16 cellular contexts compared by ENCODE assay signal in the genomic region with DNA sequence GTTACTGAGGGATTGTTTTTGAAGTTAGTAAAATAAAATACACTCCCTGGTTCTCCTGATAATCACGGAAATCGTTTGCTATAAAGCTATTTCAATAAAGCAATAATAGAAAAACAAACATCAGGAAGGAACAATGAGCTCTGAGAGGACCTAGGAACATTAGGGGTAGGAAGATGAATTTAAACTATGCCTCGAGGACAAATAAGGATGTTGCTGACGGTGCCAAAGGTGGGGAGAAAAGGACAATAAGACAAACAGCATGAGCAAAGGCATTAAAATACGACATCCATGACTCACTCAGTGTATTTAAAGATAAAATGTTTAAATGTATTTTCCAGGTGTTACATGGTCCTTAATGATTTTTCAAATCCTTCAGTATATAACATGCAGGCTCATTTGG.
A peak's percentile ranks its signal among the peaks of the same experiment; 100 is the strongest.
DNase-seq lines count a peak whose midpoint lies in the region; ATAC-seq and TF ChIP-seq lines count a peak whose summit lies in the region.
"Had no signal": no experiment of that assay in that cellular context is flagged by ENCODE, and none has a peak within 500 bp of the region (broad histone marks: within the 10 kb centered on the region; RNA-seq: fewer than 3 reads in every experiment).

No MANE protein-coding gene starts in this region.

- intact Hi-C loops in A673 (cut with micrococcal nuclease; ENCODE audit: unreplicated experiment) (no loop called here), left colon (cut with DNase I, micrococcal nuclease) (no loop called here)

- no peak overlapping the region for H3K4me3 Mint-ChIP-seq in H9
- H3K4me3 Mint-ChIP-seq: CD4-positive, CD25-positive, alpha-beta regulatory T cell had no signal

- no peak overlapping the region for H4K8ac ChIP-seq in H9 (replicated peaks; ENCODE audit: insufficient read length, low read depth, low read length)

- no peaks in the 10 kb centered on the region for H3K27me3 ChIP-seq in A673 (replicated peaks; ENCODE audit: insufficient read depth, low read depth, low read length, poor library complexity)
- H3K27me3 ChIP-seq in H9 (ENCODE audit: insufficient read depth, low read length) = no peaks in the 10 kb centered on the region
- no peaks in the 10 kb centered on the region for H3K27me3 ChIP-seq in suprapubic skin
- H3K27me3 ChIP-seq: BLaER1 treated with 17β-estradiol and CSF1 and Interleukin-3, amounts not matched to agents 10 nM and 100 nM had no signal

- no peaks in the 10 kb centered on the region for H3K79me1 ChIP-seq in H9 (ENCODE audit: insufficient read depth, low read depth, low read length, poor library complexity, severe bottlenecking)

- peaks cover 2 to 6% of the 10 kb centered on the region in 2 experiments; a peak in 3 of 5 replicates for H3K9me3 Mint-ChIP-seq in H9

- no peak overlapping the region for H2BK5ac ChIP-seq in H9 (ENCODE audit: insufficient read length, low read length)

- no peak overlapping the region for H3K27ac Mint-ChIP-seq in H9
- H3K27ac Mint-ChIP-seq: CD4-positive, CD25-positive, alpha-beta regulatory T cell had no signal

- no peak overlapping the region for H4K91ac ChIP-seq in H9 (ENCODE audit: insufficient read length, low read depth, low read length)

- H3K36me3 ChIP-seq in A673 (ENCODE audit: insufficient read depth, low read length, poor library complexity, severe bottlenecking) (no peaks in the 10 kb centered on the region), suprapubic skin (no peaks in the 10 kb centered on the region)
- H3K36me3 ChIP-seq: BLaER1 treated with 17β-estradiol and CSF1 and Interleukin-3, amounts not matched to agents 10 nM and 100 nM had no signal

- CTCF ChIA-PET in A673 (lab: Charles Lee) = no interaction called here

- H3K18ac ChIP-seq in H9 (ENCODE audit: insufficient read length, low read depth, low read length) = no peak overlapping the region

- no peaks in the 10 kb centered on the region for H3K9me3 ChIP-seq in A673 (ENCODE audit: low read depth, low read length, poor library complexity, severe bottlenecking)
- no peaks in the 10 kb centered on the region for H3K9me3 ChIP-seq in H9 (ENCODE audit: control insufficient read depth, low read depth, low read length)
- H3K9me3 ChIP-seq in suprapubic skin = no peaks in the 10 kb centered on the region

- DNase-seq in A673 (ENCODE audit: low spot score) (peak; percentile 37), H9 (no peak), NCI-H748 treated with DMSO at 0.1 percent for 48 hours (lab: John Stamatoyannopoulos, UW) (peak; percentile 5), left colon (peak; percentile 11 to 45), suprapubic skin (ENCODE audit: low spot score in 2 of 2) (no peak), 8988T (no peak)
- no peak for DNase-seq in activated CD4-positive, CD25-positive, alpha-beta regulatory T cell treated with anti-CD3 and anti-CD28 coated beads, Interleukin-2, amount 50 U/mL, for 72 hours
- DNase-seq: Calu3; CD4-positive, CD25-positive, alpha-beta regulatory T cell; DMS 273 treated with DMSO at 0.1 percent for 48 hours; DMS79 treated with DMSO at 0.1 percent for 48 hours; EL had no signal

- no peak for TF ChIP-seq POLR2A in suprapubic skin (IDR thresholded peaks at IDR 0.05)

- peaks cover 44% of the 10 kb centered on the region for H3K4me1 ChIP-seq in A673 (ENCODE audit: insufficient read depth, low read length, poor library complexity, severe bottlenecking)
- no peaks in the 10 kb centered on the region for H3K4me1 ChIP-seq in H9 (ENCODE audit: insufficient read depth, low read length)
- no peaks in the 10 kb centered on the region for H3K4me1 ChIP-seq in suprapubic skin
- H3K4me1 ChIP-seq: BLaER1 treated with 17β-estradiol and CSF1 and Interleukin-3, amounts not matched to agents 10 nM and 100 nM had no signal

- no peak overlapping the region for H3T11ph ChIP-seq in H9 (ENCODE audit: low read length)

- no peak overlapping the region for H3K14ac ChIP-seq in H9 (ENCODE audit: insufficient read depth, low read length)

- H3K27ac ChIP-seq in A673 (ENCODE audit: low read depth, low read length, poor library complexity, severe bottlenecking) = peak overlapping the region; percentile 89
- H3K27ac ChIP-seq in H9 (ENCODE audit: insufficient read length, low read depth, low read length) = no peak overlapping the region
- no peak overlapping the region for H3K27ac ChIP-seq in suprapubic skin
- H3K27ac ChIP-seq: BLaER1 treated with 17β-estradiol and CSF1 and Interleukin-3, amounts not matched to agents 10 nM and 100 nM; HL-60 had no signal

- H3K4me3 ChIP-seq in A673 (ENCODE audit: low read depth, low read length, poor library complexity, severe bottlenecking) (no peak overlapping the region), suprapubic skin (no peak overlapping the region)
- H3K4me3 ChIP-seq: BLaER1 treated with 17β-estradiol and CSF1 and Interleukin-3, amounts not matched to agents 10 nM and 100 nM had no signal

- H3K79me2 ChIP-seq in H9 (ENCODE audit: insufficient read depth, low read length) = no peaks in the 10 kb centered on the region

- H3K56ac ChIP-seq in H9 (ENCODE audit: insufficient read length, low read depth, low read length) = no peak overlapping the region

- no CpG with 5 or more reads among the region's 5 CpGs for WGBS in H9 (ENCODE audit: extremely low coverage, insufficient read length, low lambda C conversion rate)
- 62% methylated on average over 5 of the region's 5 CpGs for WGBS in suprapubic skin

- H3K36me3 Mint-ChIP-seq in H9 (ENCODE audit: insufficient read depth in 1 of 3, low read depth in 3 of 3) = peaks cover 0 to 2% (median 0%) of the 10 kb centered on the region in 3 experiments; a peak in 1 of 7 replicates
- H3K36me3 Mint-ChIP-seq: CD4-positive, CD25-positive, alpha-beta regulatory T cell had no signal

- no peaks in the 10 kb centered on the region for H3K23me2 ChIP-seq in H9 (ENCODE audit: insufficient read length, low read depth, low read length, poor library complexity, severe bottlenecking)

- no peaks in the 10 kb centered on the region; the same call in 1 of the 2 replicates for H3K27me3 Mint-ChIP-seq in H9 (ENCODE audit: low read depth)
- H3K27me3 Mint-ChIP-seq: CD4-positive, CD25-positive, alpha-beta regulatory T cell had no signal

- no peak overlapping the region for H4K5ac ChIP-seq in H9 (ENCODE audit: insufficient read length, low read depth, low read length)

- H2BK20ac ChIP-seq in H9 (ENCODE audit: low read depth, low read length, poor library complexity, severe bottlenecking) = no peak overlapping the region

- H2AK5ac ChIP-seq in H9 (ENCODE audit: insufficient read length, low read length) = no peak overlapping the region

- TF ChIP-seq CTCF in A673 (conservative IDR thresholded peaks at IDR 0.05; ENCODE audit: low read depth, low read length) (no peak), H9 (conservative IDR thresholded peaks at IDR 0.05) (no peak), suprapubic skin (IDR thresholded peaks at IDR 0.05) (no peak)

- H2BK120ac ChIP-seq in H9 (ENCODE audit: low read depth, low read length, poor library complexity, severe bottlenecking) = no peak overlapping the region

- no peak overlapping the region for H3K4ac ChIP-seq in H9 (ENCODE audit: low read depth, low read length)

- H3K9ac ChIP-seq in H9 (ENCODE audit: extremely low read depth, insufficient read length, low read length) = no peak overlapping the region
- H3K9ac ChIP-seq: BLaER1 treated with 17β-estradiol and CSF1 and Interleukin-3, amounts not matched to agents 10 nM and 100 nM had no signal

- BruUV-seq in A673 (replicated peaks; lab: Mats Ljungman, UMichigan) = no TSS peak

- POLR2A ChIA-PET in A673 (lab: Charles Lee; ENCODE audit: low non-redundant PET) = no interaction called here

- no peaks in the 10 kb centered on the region for H3K4me1 Mint-ChIP-seq in H9
- H3K4me1 Mint-ChIP-seq: CD4-positive, CD25-positive, alpha-beta regulatory T cell had no signal

- no peak for TF ChIP-seq EP300 in suprapubic skin (IDR thresholded peaks at IDR 0.05)

- H3K23ac ChIP-seq in H9 (ENCODE audit: insufficient read length, low read depth, low read length) = no peak overlapping the region

- no peak overlapping the region for H3K4me2 ChIP-seq in H9 (ENCODE audit: insufficient read depth, insufficient read length, low read length)
- H3K4me2 ChIP-seq: BLaER1 treated with 17β-estradiol and CSF1 and Interleukin-3, amounts not matched to agents 10 nM and 100 nM had no signal

- no peak overlapping the region for H2BK12ac ChIP-seq in H9 (ENCODE audit: insufficient read length, low read depth, low read length)

- no peaks in the 10 kb centered on the region for H4K20me1 ChIP-seq in H9 (ENCODE audit: control insufficient read depth, insufficient read depth, insufficient read length)
- H4K20me1 ChIP-seq: BLaER1 treated with 17β-estradiol and CSF1 and Interleukin-3, amounts not matched to agents 10 nM and 100 nM had no signal

- peak overlapping the region; percentile 32 for H2AFZ ChIP-seq in H9 (ENCODE audit: low read length)

- H2BK15ac ChIP-seq in H9 (ENCODE audit: low read depth, low read length) = no peak overlapping the region

- ATAC-seq in left colon (peak; percentile 96), HG03460 (IDR thresholded peaks at IDR 0.05; ENCODE audit: unreplicated experiment) (no peak)
- ATAC-seq: HCT116 had no signal

Comparison
In these comparisons a context has a peak if more than half of its experiments do, and no peak if none do; other contexts are left out.
1. DNase-seq: peak in A673 (single experiment), NCI-H748 treated with DMSO at 0.1 percent for 48 hours (single experiment) and left colon (2 of 2); none in H9 (single experiment), suprapubic skin (0 of 2), 8988T (single experiment) and activated CD4-positive, CD25-positive, alpha-beta regulatory T cell treated with anti-CD3 and anti-CD28 coated beads, Interleukin-2, amount 50 U/mL, for 72 hours (single experiment).